In genomic region chr10:132551093-132551807, GRCh38 we compare ENCODE assay signal across 8 cellular contexts. TPM values are rescaled to one million over a fixed set of nuclear protein-coding genes. Genes with fewer than 3 reads are reported as not detected.
DNase-seq lines count a peak whose midpoint lies in the region; ATAC-seq, FAIRE-seq and TF ChIP-seq lines count a peak whose summit lies in the region.

No MANE protein-coding gene starts in this region.

- H3K4me3 ChIP-seq in Loucy (ENCODE audit: low read length, poor library complexity, severe bottlenecking) (peak overlapping the region; percentile 69), MG63 (no peak overlapping the region), right cardiac atrium (ENCODE audit: low read length) (no peak overlapping the region)

- 62% methylated on average over 15 of the region's 15 CpGs for WGBS in right cardiac atrium

- H3F3A ChIP-seq in Loucy (ENCODE audit: low read depth): peaks cover 12% of the 10 kb centered on the region

- H3K4me1 Mint-ChIP-seq in effector memory CD8-positive, alpha-beta T cell (ENCODE audit: low read depth in 2 of 2): peaks cover 12 to 30% of the 10 kb centered on the region in 2 donors
- peaks cover 7% of the 10 kb centered on the region for H3K4me1 Mint-ChIP-seq in Calu3 (ENCODE audit: low read depth, unreplicated experiment)

- H3K9me3 Mint-ChIP-seq in effector memory CD8-positive, alpha-beta T cell: no peaks in the 10 kb centered on the region
- H3K9me3 Mint-ChIP-seq in Calu3 (ENCODE audit: low read depth, unreplicated experiment): no peaks in the 10 kb centered on the region

- H3K27ac Mint-ChIP-seq in effector memory CD8-positive, alpha-beta T cell: peak overlapping the region; percentile 13 to 85
- H3K27ac Mint-ChIP-seq in Calu3 (ENCODE audit: unreplicated experiment): no peak overlapping the region

- ATAC-seq in GM21528 (IDR thresholded peaks at IDR 0.05; ENCODE audit: low FRiP score, unreplicated experiment) (peak; percentile 67), right cardiac atrium (no peak)
- peak; percentile 51 for ATAC-seq in effector memory CD8-positive, alpha-beta T cell (replicated peaks)

- H3K4me3 Mint-ChIP-seq in effector memory CD8-positive, alpha-beta T cell: peak overlapping the region; percentile 51 to 65
- H3K4me3 Mint-ChIP-seq in Calu3 (ENCODE audit: low read depth, unreplicated experiment): no peak overlapping the region

- peaks cover 91% of the 10 kb centered on the region for H3K79me2 ChIP-seq in Loucy (ENCODE audit: insufficient read depth, low read length)

- BruUV-seq in Calu3 (replicated peaks; lab: Mats Ljungman, UMichigan): no TSS peak

- FAIRE-seq in GM18507 (lab: Jason Lieb, UNC): peak; percentile 92

- no peaks in the 10 kb centered on the region for H3K9me2 ChIP-seq in Loucy (replicated peaks; ENCODE audit: low read depth, low read length)

- peaks cover 85% of the 10 kb centered on the region for H3K4me1 ChIP-seq in Loucy (ENCODE audit: insufficient read depth, low read length, poor library complexity, severe bottlenecking)
- H3K4me1 ChIP-seq in right cardiac atrium (ENCODE audit: control insufficient read depth, insufficient read depth, low read length): peaks cover 18% of the 10 kb centered on the region

- peaks cover 3% of the 10 kb centered on the region for H3K36me3 Mint-ChIP-seq in effector memory CD8-positive, alpha-beta T cell (ENCODE audit: insufficient read depth)
- H3K36me3 Mint-ChIP-seq in Calu3 (ENCODE audit: insufficient read depth, unreplicated experiment): no peaks in the 10 kb centered on the region

- H3K27me3 ChIP-seq in Loucy (ENCODE audit: insufficient read depth, low read length, poor library complexity, severe bottlenecking): no peaks in the 10 kb centered on the region
- no peaks in the 10 kb centered on the region for H3K27me3 ChIP-seq in MG63
- no peaks in the 10 kb centered on the region for H3K27me3 ChIP-seq in right cardiac atrium (ENCODE audit: control insufficient read depth, insufficient read depth)

- no peaks in the 10 kb centered on the region for H4K20me1 ChIP-seq in Loucy (ENCODE audit: insufficient read depth, low read length, poor library complexity, severe bottlenecking)

- CTCF ChIA-PET in Calu3 (lab: Charles Lee): no interaction called here

- DNase-seq in GM18507 (ENCODE audit: extremely low spot score, insufficient read length, low read depth) (no peak), nucleus accumbens (lab: John Stamatoyannopoulos, UW) (no peak), Calu3 (no peak), MG63 (no peak), right cardiac atrium (no peak)
- DNase-seq in effector memory CD8-positive, alpha-beta T cell: no peak

- H3K9ac ChIP-seq in Loucy (ENCODE audit: low read depth, low read length, poor library complexity, severe bottlenecking): peak overlapping the region; percentile 91

- no peak overlapping the region for H3K27ac ChIP-seq in right cardiac atrium (ENCODE audit: low read length)

- intact Hi-C loops in Calu3 (cut with micrococcal nuclease; ENCODE audit: unreplicated experiment): no loop called here
- intact Hi-C loops in right cardiac atrium (cut with DNase I): no loop called here

- no peaks in the 10 kb centered on the region; the same call in 1 of the 2 replicates for H3K36me3 ChIP-seq in Loucy (ENCODE audit: insufficient read depth, low read length)
- no peaks in the 10 kb centered on the region for H3K36me3 ChIP-seq in MG63

- H3K27me3 Mint-ChIP-seq in effector memory CD8-positive, alpha-beta T cell: no peaks in the 10 kb centered on the region
- no peaks in the 10 kb centered on the region for H3K27me3 Mint-ChIP-seq in Calu3 (ENCODE audit: unreplicated experiment)

- TF ChIP-seq CTCF in Loucy (conservative IDR thresholded peaks at IDR 0.05; ENCODE audit: low read length) (peak; percentile 63), Calu3 (IDR thresholded peaks at IDR 0.05; ENCODE audit: unreplicated experiment) (no peak)

- no peak overlapping the region for H2AFZ ChIP-seq in Loucy (ENCODE audit: low read length)

- H3K9me3 ChIP-seq in Loucy (ENCODE audit: insufficient read depth, low read depth, low read length) (no peaks in the 10 kb centered on the region), MG63 (no peaks in the 10 kb centered on the region), right cardiac atrium (ENCODE audit: control insufficient read depth, low read length) (no peaks in the 10 kb centered on the region)

- peak overlapping the region; percentile 81 for H3K4me2 ChIP-seq in Loucy (ENCODE audit: low read depth, low read length, poor library complexity, severe bottlenecking)

RNA-seq across cellular contexts. Expression of gene INPP5A, which starts 13.7 kb away (rescaled TPM):
- 16.5 and 16.6 TPM in 2 replicates for total RNA-seq in Calu3 (2022)
- 7.6 and 17.6 TPM in 2 replicates for total RNA-seq in MG63 (2014; rRNA removed; shearing (Covaris generic); ENCODE audit: low replicate concordance)
- total RNA-seq in right cardiac atrium: 100 to 1,000 TPM in 2 of 4 donors, 10 to 100 TPM in 2; 92.0 to 116 (median 99.2) TPM
- 60.0 TPM for polyA plus RNA-seq in right cardiac atrium

Comparison
In these comparisons a context has a peak if more than half of its experiments do, and no peak if none do; other contexts are left out.
1. ATAC-seq: peak in GM21528 (single experiment) and effector memory CD8-positive, alpha-beta T cell (single experiment); none in right cardiac atrium (0 of 2).